Comparison of ENCODE assay signal across 12 cellular contexts in genomic region chr11:123193742-123194141, GRCh38. TPM values are rescaled to one million over a fixed set of nuclear protein-coding genes. Genes with fewer than 3 reads are reported as not detected.
DNase-seq lines count a peak whose midpoint lies in the region; ATAC-seq, FAIRE-seq and TF ChIP-seq lines count a peak whose summit lies in the region.
"Had no signal": no experiment of that assay in that cellular context is flagged by ENCODE, and none has a peak within 500 bp of the region (broad histone marks: within the 10 kb centered on the region; RNA-seq: fewer than 3 reads in every experiment).

No MANE protein-coding gene starts in this region.

- H3K36me3 Mint-ChIP-seq in osteocyte (ENCODE audit: unreplicated experiment) = no peaks in the 10 kb centered on the region

- no peak overlapping the region for H3K9ac ChIP-seq in kidney (ENCODE audit: low read length in 2 of 2)
- H3K9ac ChIP-seq: BLaER1 treated with 17β-estradiol and CSF1 and Interleukin-3, amounts not matched to agents 10 nM and 100 nM had no signal

- H3K27me3 Mint-ChIP-seq in osteocyte (ENCODE audit: unreplicated experiment) = no peaks in the 10 kb centered on the region

- H3K27me3 ChIP-seq in RWPE2 (ENCODE audit: insufficient read depth, poor library complexity, severe bottlenecking) = no peaks in the 10 kb centered on the region

- H3K9me3 ChIP-seq in RWPE2 (ENCODE audit: severe bottlenecking) (no peaks in the 10 kb centered on the region), kidney (ENCODE audit: control insufficient read depth in 1 of 2, low read length in 2 of 2) (no peaks in the 10 kb centered on the region)
- H3K9me3 ChIP-seq: BLaER1 treated with 17β-estradiol and CSF1 and Interleukin-3, amounts not matched to agents 10 nM and 100 nM had no signal

- no peak for FAIRE-seq in kidney (lab: Jason Lieb, UNC)
- FAIRE-seq: GM12878 had no signal

- H3K27ac Mint-ChIP-seq in osteocyte (ENCODE audit: unreplicated experiment) = peak overlapping the region; percentile 87
- H3K27ac Mint-ChIP-seq: dendritic cell treated with granulocyte-macrophage colony-stimulating factor and Interleukin-4, amounts not matched to agents 40 ng/mL and 50 ng/mL, for 4 days had no signal

- H3K4me1 ChIP-seq in RWPE2 (ENCODE audit: insufficient read depth, poor library complexity, severe bottlenecking) (peaks cover 32% of the 10 kb centered on the region), kidney (ENCODE audit: control insufficient read depth in 1 of 2, insufficient read depth in 1 of 2, low read depth in 1 of 2, low read length in 2 of 2) (peaks cover 0 to 8% of the 10 kb centered on the region in 2 donors)

- intact Hi-C loops in kidney (cut with DNase I) = no loop called here

- peak overlapping the region; percentile 79 for H3K4me3 Mint-ChIP-seq in osteocyte (ENCODE audit: unreplicated experiment)
- H3K4me3 Mint-ChIP-seq: dendritic cell treated with granulocyte-macrophage colony-stimulating factor and Interleukin-4, amounts not matched to agents 40 ng/mL and 50 ng/mL, for 4 days had no signal

- H3K4me3 ChIP-seq in RWPE2 (ENCODE audit: severe bottlenecking) = peak overlapping the region; percentile 46
- H3K4me3 ChIP-seq in fibroblast of mammary gland (ENCODE audit: control insufficient read depth, low read depth, low read length) = peak overlapping the region; percentile 94
- H3K4me3 ChIP-seq in kidney (ENCODE audit: low read length in 2 of 2) = peak overlapping the region in 1 of 2 donors; percentile 45
- H3K4me3 ChIP-seq: GM12878 had no signal

- H3K36me3 ChIP-seq in RWPE2 (ENCODE audit: low read depth) = peaks cover 15% of the 10 kb centered on the region
- no peaks in the 10 kb centered on the region for H3K36me3 ChIP-seq in kidney (ENCODE audit: control insufficient read depth in 1 of 2, insufficient read depth in 2 of 2, low read length in 2 of 2)
- H3K36me3 ChIP-seq: BLaER1 treated with 17β-estradiol and CSF1 and Interleukin-3, amounts not matched to agents 10 nM and 100 nM had no signal

- H3K9me3 Mint-ChIP-seq in osteocyte (ENCODE audit: unreplicated experiment) = no peaks in the 10 kb centered on the region
- H3K9me3 Mint-ChIP-seq: dendritic cell treated with granulocyte-macrophage colony-stimulating factor and Interleukin-4, amounts not matched to agents 40 ng/mL and 50 ng/mL, for 4 days had no signal

- peaks cover 35% of the 10 kb centered on the region for H3K4me1 Mint-ChIP-seq in osteocyte (ENCODE audit: unreplicated experiment)

- peak; percentile 7; the same call in 2 of the 3 replicates for ATAC-seq in RWPE2 (ENCODE audit: low read depth)
- ATAC-seq: GM12878 had no signal

- peak; percentile 39 for DNase-seq in AG08396 (ENCODE audit: low spot score)
- DNase-seq in RWPE2 (ENCODE audit: low spot score) = no peak
- DNase-seq in fibroblast of mammary gland (ENCODE audit: low read depth) = peak; percentile 63
- DNase-seq in osteocyte (ENCODE audit: extremely low spot score, unreplicated experiment) = no peak
- DNase-seq in kidney = no peak
- no peak for DNase-seq in NCI-H1694 (lab: John Stamatoyannopoulos, UW)
- DNase-seq in activated gamma-delta T cell treated with Interleukin-2 at 50 U/mL for 16 hours = no peak
- DNase-seq in COLO668 (lab: John Stamatoyannopoulos, UW; ENCODE audit: unreplicated experiment) = no peak
- DNase-seq: stimulated activated CD4-positive, alpha-beta T cell treated with anti-CD3 and anti-CD28 coated beads, Interleukin-2, amount 100 ng/mL, for 48 hours had no signal

- TF ChIP-seq CTCF in RWPE2 (IDR thresholded peaks at IDR 0.05; ENCODE audit: poor library complexity, severe bottlenecking) = no peak
- TF ChIP-seq CTCF in fibroblast of mammary gland (conservative IDR thresholded peaks at IDR 0.05; ENCODE audit: control insufficient read depth, insufficient read depth, low read depth, low read length) = no peak
- TF ChIP-seq CTCF in osteocyte (IDR thresholded peaks at IDR 0.05) = no peak
- no peak for TF ChIP-seq CTCF in kidney (IDR thresholded peaks at IDR 0.05; ENCODE audit: borderline replicate concordance, extremely low read depth, insufficient read depth)

- peak overlapping the region; percentile 57 for H3K27ac ChIP-seq in RWPE2 (ENCODE audit: poor library complexity, severe bottlenecking)
- H3K27ac ChIP-seq in kidney (ENCODE audit: low read depth in 2 of 2, low read length in 2 of 2) = no peak overlapping the region
- H3K27ac ChIP-seq: BLaER1 treated with 17β-estradiol and CSF1 and Interleukin-3, amounts not matched to agents 10 nM and 100 nM had no signal

RNA-seq across cellular contexts. Expression of gene CLMP, which starts 1.3 kb away (rescaled TPM):
- 22.7 and 24.8 TPM in 2 replicates for total RNA-seq in osteocyte
- total RNA-seq in kidney = 6.8 TPM
- 1.2 TPM for polyA plus RNA-seq in kidney (ENCODE audit: insufficient read depth, low read depth, low replicate concordance)

Comparison
In these comparisons a context has a peak if more than half of its experiments do, and no peak if none do; other contexts are left out.
1. DNase-seq: peak in AG08396 (single experiment) and fibroblast of mammary gland (single experiment); none in RWPE2 (single experiment), osteocyte (single experiment), kidney (single experiment), NCI-H1694 (single experiment), activated gamma-delta T cell treated with Interleukin-2 at 50 U/mL for 16 hours (single experiment) and COLO668 (single experiment).